18 cellular contexts compared by ENCODE assay signal in genomic region chr11:36389006-36389405, GRCh38.
DNase-seq lines count a peak whose midpoint lies in the region; ATAC-seq and TF ChIP-seq lines count a peak whose summit lies in the region.
"Had no signal": no experiment of that assay in that cellular context is flagged by ENCODE, and none has a peak within 500 bp of the region (broad histone marks: within the 10 kb centered on the region; RNA-seq: fewer than 3 reads in every experiment).

No MANE protein-coding gene starts in this region.

- H3K36me3 Mint-ChIP-seq in GM23338 (ENCODE audit: low read depth): no peaks in the 10 kb centered on the region
- peaks cover 11% of the 10 kb centered on the region for H3K36me3 Mint-ChIP-seq in activated CD4-positive, alpha-beta memory T cell treated with anti-CD3 and anti-CD28 coated beads for 36 hours
- peaks cover 32% of the 10 kb centered on the region for H3K36me3 Mint-ChIP-seq in endothelial cell (ENCODE audit: low read depth, unreplicated experiment)
- H3K36me3 Mint-ChIP-seq in stimulated activated effector memory CD8-positive, alpha-beta T cell treated with anti-CD3 and anti-CD28 coated beads, Interleukin-12 subunit alpha, Interleukin-12 subunit beta, amount 100 ng/mL, for 72 hours: peaks cover 49% of the 10 kb centered on the region
- H3K36me3 Mint-ChIP-seq in T-helper 2 cell treated with Interferon-gamma antibody and Interleukin-4, amounts not matched to agents 5 μg/mL and 100 μg/mL, for 36 hours (ENCODE audit: low read depth): no peaks in the 10 kb centered on the region

- H2AFZ ChIP-seq in GM23338: no peak overlapping the region

- H3K4me3 ChIP-seq in GM23338: no peak overlapping the region
- H3K4me3 ChIP-seq: SJCRH30 had no signal

- H3K27ac Mint-ChIP-seq in GM23338 (peak overlapping the region; percentile 15; the same call in 1 of the 2 replicates), endothelial cell (ENCODE audit: unreplicated experiment) (no peak overlapping the region)
- H3K27ac Mint-ChIP-seq in activated CD4-positive, alpha-beta memory T cell treated with anti-CD3 and anti-CD28 coated beads for 36 hours: peak overlapping the region; percentile 96
- peak overlapping the region; percentile 86 for H3K27ac Mint-ChIP-seq in stimulated activated effector memory CD8-positive, alpha-beta T cell treated with anti-CD3 and anti-CD28 coated beads, Interleukin-12 subunit alpha, Interleukin-12 subunit beta, amount 100 ng/mL, for 72 hours
- no peak overlapping the region for H3K27ac Mint-ChIP-seq in T-helper 2 cell treated with Interferon-gamma antibody and Interleukin-4, amounts not matched to agents 5 μg/mL and 100 μg/mL, for 36 hours
- H3K27ac Mint-ChIP-seq: CD4-positive, alpha-beta T cell had no signal

- intact Hi-C loops in activated CD4-positive, alpha-beta memory T cell treated with anti-CD3 and anti-CD28 coated beads for 36 hours (cut with micrococcal nuclease): loop anchor here (1.0 kb wide), 1 partner anchor 11 kb away; no protein-coding TSS in a partner anchor

- H3K4me3 Mint-ChIP-seq in GM23338: no peak overlapping the region
- H3K4me3 Mint-ChIP-seq in activated CD4-positive, alpha-beta memory T cell treated with anti-CD3 and anti-CD28 coated beads for 36 hours: no peak overlapping the region
- peak overlapping the region; percentile 47 for H3K4me3 Mint-ChIP-seq in endothelial cell (ENCODE audit: unreplicated experiment)
- peak overlapping the region; percentile 52 for H3K4me3 Mint-ChIP-seq in stimulated activated effector memory CD8-positive, alpha-beta T cell treated with anti-CD3 and anti-CD28 coated beads, Interleukin-12 subunit alpha, Interleukin-12 subunit beta, amount 100 ng/mL, for 72 hours
- H3K4me3 Mint-ChIP-seq in T-helper 2 cell treated with Interferon-gamma antibody and Interleukin-4, amounts not matched to agents 5 μg/mL and 100 μg/mL, for 36 hours: no peak overlapping the region
- H3K4me3 Mint-ChIP-seq: CD4-positive, alpha-beta T cell had no signal

- no peaks in the 10 kb centered on the region for H4K20me1 ChIP-seq in GM23338 (replicated peaks; ENCODE audit: insufficient read depth)

- H3K27me3 Mint-ChIP-seq in GM23338 (ENCODE audit: insufficient read depth, low read depth, poor library complexity): no peaks in the 10 kb centered on the region
- H3K27me3 Mint-ChIP-seq in activated CD4-positive, alpha-beta memory T cell treated with anti-CD3 and anti-CD28 coated beads for 36 hours: no peaks in the 10 kb centered on the region
- H3K27me3 Mint-ChIP-seq in endothelial cell (ENCODE audit: unreplicated experiment): peaks cover 9% of the 10 kb centered on the region
- H3K27me3 Mint-ChIP-seq in T-helper 2 cell treated with Interferon-gamma antibody and Interleukin-4, amounts not matched to agents 5 μg/mL and 100 μg/mL, for 36 hours (ENCODE audit: low read depth): no peaks in the 10 kb centered on the region
- H3K27me3 Mint-ChIP-seq: CD4-positive, alpha-beta T cell had no signal

- no peaks in the 10 kb centered on the region for H3K36me3 ChIP-seq in GM23338 (ENCODE audit: insufficient read depth)

- H3K79me2 ChIP-seq in GM23338 (replicated peaks; ENCODE audit: insufficient read depth): no peaks in the 10 kb centered on the region

- H3K9me3 Mint-ChIP-seq in GM23338: no peaks in the 10 kb centered on the region
- H3K9me3 Mint-ChIP-seq in activated CD4-positive, alpha-beta memory T cell treated with anti-CD3 and anti-CD28 coated beads for 36 hours: no peaks in the 10 kb centered on the region
- no peaks in the 10 kb centered on the region for H3K9me3 Mint-ChIP-seq in endothelial cell (ENCODE audit: unreplicated experiment)
- H3K9me3 Mint-ChIP-seq in stimulated activated effector memory CD8-positive, alpha-beta T cell treated with anti-CD3 and anti-CD28 coated beads, Interleukin-12 subunit alpha, Interleukin-12 subunit beta, amount 100 ng/mL, for 72 hours: no peaks in the 10 kb centered on the region
- no peaks in the 10 kb centered on the region for H3K9me3 Mint-ChIP-seq in T-helper 2 cell treated with Interferon-gamma antibody and Interleukin-4, amounts not matched to agents 5 μg/mL and 100 μg/mL, for 36 hours
- H3K9me3 Mint-ChIP-seq: CD4-positive, alpha-beta T cell had no signal

- TF ChIP-seq CTCF in GM23338 (conservative IDR thresholded peaks at IDR 0.05; ENCODE audit: low read depth in 2 of 2) (no peak), endothelial cell (IDR thresholded peaks at IDR 0.05; ENCODE audit: unreplicated experiment) (no peak)

- H3K4me1 Mint-ChIP-seq in GM23338 (peaks cover 4% of the 10 kb centered on the region; the same call in 1 of the 3 replicates), endothelial cell (ENCODE audit: unreplicated experiment) (peaks cover 52% of the 10 kb centered on the region)
- peaks cover 88% of the 10 kb centered on the region for H3K4me1 Mint-ChIP-seq in activated CD4-positive, alpha-beta memory T cell treated with anti-CD3 and anti-CD28 coated beads for 36 hours (ENCODE audit: low read depth)
- peaks cover 95% of the 10 kb centered on the region for H3K4me1 Mint-ChIP-seq in stimulated activated effector memory CD8-positive, alpha-beta T cell treated with anti-CD3 and anti-CD28 coated beads, Interleukin-12 subunit alpha, Interleukin-12 subunit beta, amount 100 ng/mL, for 72 hours
- H3K4me1 Mint-ChIP-seq in T-helper 2 cell treated with Interferon-gamma antibody and Interleukin-4, amounts not matched to agents 5 μg/mL and 100 μg/mL, for 36 hours (ENCODE audit: low read depth): peaks cover 18% of the 10 kb centered on the region

- no peak for DNase-seq in GM23338 (ENCODE audit: low spot score)
- DNase-seq in activated CD4-positive, alpha-beta memory T cell treated with anti-CD3 and anti-CD28 coated beads for 36 hours: no peak
- no peak for DNase-seq in endothelial cell (ENCODE audit: low spot score)
- DNase-seq in stimulated activated effector memory CD8-positive, alpha-beta T cell treated with anti-CD3 and anti-CD28 coated beads, Interleukin-12 subunit alpha, Interleukin-12 subunit beta, amount 100 ng/mL, for 72 hours (ENCODE audit: low spot score in 2 of 2): no peak
- no peak for DNase-seq in NOMO-1 treated with DMSO at 0.1 percent for 48 hours (lab: John Stamatoyannopoulos, UW; ENCODE audit: unreplicated experiment)
- DNase-seq in T-helper 2 cell treated with Interferon-gamma antibody and Interleukin-4, amounts not matched to agents 5 μg/mL and 100 μg/mL, for 36 hours (ENCODE audit: low spot score): no peak
- no peak for DNase-seq in activated naive CD4-positive, alpha-beta T cell treated with Interleukin-2 at 50 U/mL for 16 hours
- DNase-seq: CD4-positive, alpha-beta T cell; DMS153; NCI-H1105 treated with DMSO at 0.1 percent for 48 hours; NCI-H2081; NCI-H2171; NCI-H345; NCI-H524; NCI-H82; OCI-M1; SJCRH30 had no signal

- no peak overlapping the region for H3K4me2 ChIP-seq in GM23338

- H3K4me1 ChIP-seq in GM23338 (ENCODE audit: insufficient read depth): no peaks in the 10 kb centered on the region

- POLR2A ChIA-PET in activated CD4-positive, alpha-beta memory T cell treated with anti-CD3 and anti-CD28 coated beads for 36 hours (lab: Charles Lee): interaction anchor here (0.8 to 3.3 kb wide), 3 partner anchors 12 to 99 kb away, joined by 4 to 20 read pairs (median 5); no protein-coding TSS in a partner anchor

- H3K27ac ChIP-seq in GM23338 (ENCODE audit: low read depth): no peak overlapping the region
- H3K27ac ChIP-seq: SJCRH30 had no signal

- CTCF ChIA-PET in activated CD4-positive, alpha-beta memory T cell treated with anti-CD3 and anti-CD28 coated beads for 36 hours (lab: Charles Lee): interaction anchor here (3.1 kb wide), 1 partner anchor 11 kb away, joined by 13 read pairs; no protein-coding TSS in a partner anchor

- H3K27me3 ChIP-seq in GM23338 (ENCODE audit: insufficient read depth): no peaks in the 10 kb centered on the region
- H3K27me3 ChIP-seq: SJCRH30 had no signal

- no peaks in the 10 kb centered on the region for H3F3A ChIP-seq in GM23338 (replicated peaks; ENCODE audit: low read depth)

- no peaks in the 10 kb centered on the region for H3K9me2 ChIP-seq in GM23338 (ENCODE audit: insufficient read depth)

- no peak for ATAC-seq in GM23338
- no peak for ATAC-seq in stimulated activated effector memory CD8-positive, alpha-beta T cell treated with anti-CD3 and anti-CD28 coated beads, Interleukin-12 subunit alpha, Interleukin-12 subunit beta, amount 100 ng/mL, for 72 hours
- ATAC-seq: HCT116 had no signal

TF ChIP-seq in GM23338, 12 proteins besides CTCF, POLR2A, EP300 and RAD21 (continues in another document):
- TF ChIP-seq JUNB (IDR thresholded peaks at IDR 0.05; ENCODE audit: unreplicated experiment) (no peak), EZH2 (IDR thresholded peaks at IDR 0.05; ENCODE audit: low read depth, unreplicated experiment) (no peak), CREB1 (CRISPR knock-in tag; IDR thresholded peaks at IDR 0.05; ENCODE audit: low read depth) (no peak), STAT1 (IDR thresholded peaks at IDR 0.05; ENCODE audit: unreplicated experiment) (no peak), REST (IDR thresholded peaks at IDR 0.05; ENCODE audit: unreplicated experiment) (no peak), POLR2AphosphoS5 (IDR thresholded peaks at IDR 0.05; ENCODE audit: low read depth) (no peak), EZH2phosphoT487 (IDR thresholded peaks at IDR 0.05; ENCODE audit: unreplicated experiment) (no peak)

Comparison
In these comparisons a context has a peak if more than half of its experiments do, and no peak if none do; other contexts are left out.
1. H3K27ac Mint-ChIP-seq: peak in GM23338 (single experiment), activated CD4-positive, alpha-beta memory T cell treated with anti-CD3 and anti-CD28 coated beads for 36 hours (single experiment) and stimulated activated effector memory CD8-positive, alpha-beta T cell treated with anti-CD3 and anti-CD28 coated beads, Interleukin-12 subunit alpha, Interleukin-12 subunit beta, amount 100 ng/mL, for 72 hours (single experiment); none in endothelial cell (single experiment) and T-helper 2 cell treated with Interferon-gamma antibody and Interleukin-4, amounts not matched to agents 5 μg/mL and 100 μg/mL, for 36 hours (single experiment).
2. H3K4me3 Mint-ChIP-seq: peak in endothelial cell (single experiment) and stimulated activated effector memory CD8-positive, alpha-beta T cell treated with anti-CD3 and anti-CD28 coated beads, Interleukin-12 subunit alpha, Interleukin-12 subunit beta, amount 100 ng/mL, for 72 hours (single experiment); none in GM23338 (single experiment), activated CD4-positive, alpha-beta memory T cell treated with anti-CD3 and anti-CD28 coated beads for 36 hours (single experiment) and T-helper 2 cell treated with Interferon-gamma antibody and Interleukin-4, amounts not matched to agents 5 μg/mL and 100 μg/mL, for 36 hours (single experiment).